21 cellular contexts compared by ENCODE assay signal in genomic region chr12:1670815-1671268, GRCh38. TPM values are rescaled to one million over a fixed set of nuclear protein-coding genes. Genes with fewer than 3 reads are reported as not detected.
A peak's percentile ranks its signal among the peaks of the same experiment; 100 is the strongest.
DNase-seq lines count a peak whose midpoint lies in the region; ATAC-seq and TF ChIP-seq lines count a peak whose summit lies in the region.
"Had no signal": no experiment of that assay in that cellular context is flagged by ENCODE, and none has a peak within 500 bp of the region (broad histone marks: within the 10 kb centered on the region; RNA-seq: fewer than 3 reads in every experiment).

No MANE protein-coding gene starts in this region.

- H3K9ac ChIP-seq in mucosa of rectum (ENCODE audit: low read depth in 1 of 2, low read length in 2 of 2), result peak overlapping the region; percentile 70

- no peak for TF ChIP-seq CTCF in natural killer cell (IDR thresholded peaks at IDR 0.05)

- peak overlapping the region in 1 of 2 donors; percentile 54 for H3K4me3 ChIP-seq in mucosa of rectum (ENCODE audit: low read length in 2 of 2)
- H3K4me3 ChIP-seq: esophagus muscularis mucosa, GM12878, pancreas, skin epidermis had no signal

- no peaks in the 10 kb centered on the region for H3K27me3 Mint-ChIP-seq in natural killer cell (ENCODE audit: low read depth in 2 of 2)
- no peaks in the 10 kb centered on the region for H3K27me3 Mint-ChIP-seq in natural killer cell treated with Interleukin-12 subunit alpha and Interleukin-12 subunit beta and Interleukin-15 and Interleukin-18, amount 100 ng/mL, for 72 hours
- peaks cover 3% of the 10 kb centered on the region for H3K27me3 Mint-ChIP-seq in activated T-helper 2 cell treated with anti-CD3 and anti-CD28 coated beads, Interferon-gamma antibody, Interleukin-2, Interleukin-4, amounts not matched to agents 10 μg/mL and 5 μg/mL and 100 μg/mL, durations not matched to agents 14 hours and 24 hours and 36 hours (ENCODE audit: low read depth)
- H3K27me3 Mint-ChIP-seq: activated CD4-positive, alpha-beta T cell treated with anti-CD3 and anti-CD28 coated beads for 36 hours had no signal

- no peaks in the 10 kb centered on the region for H3K36me3 Mint-ChIP-seq in natural killer cell
- no peaks in the 10 kb centered on the region for H3K36me3 Mint-ChIP-seq in natural killer cell treated with Interleukin-12 subunit alpha and Interleukin-12 subunit beta and Interleukin-15 and Interleukin-18, amount 100 ng/mL, for 72 hours
- H3K36me3 Mint-ChIP-seq in activated T-helper 2 cell treated with anti-CD3 and anti-CD28 coated beads, Interferon-gamma antibody, Interleukin-2, Interleukin-4, amounts not matched to agents 10 μg/mL and 5 μg/mL and 100 μg/mL, durations not matched to agents 14 hours and 24 hours and 36 hours (ENCODE audit: low read depth), result no peaks in the 10 kb centered on the region

- H3K4me1 ChIP-seq in mucosa of rectum (ENCODE audit: control insufficient read depth in 2 of 2, insufficient read depth in 2 of 2, low read length in 2 of 2), result peaks cover 28 to 49% of the 10 kb centered on the region in 2 donors

- ATAC-seq in natural killer cell, result no peak
- ATAC-seq in natural killer cell treated with Interleukin-12 subunit alpha and Interleukin-12 subunit beta and Interleukin-15 and Interleukin-18, amount 100 ng/mL, for 72 hours, result no peak
- ATAC-seq in GM21447 (IDR thresholded peaks at IDR 0.05; ENCODE audit: unreplicated experiment), result no peak
- ATAC-seq: activated CD4-positive, alpha-beta T cell treated with anti-CD3 and anti-CD28 coated beads for 36 hours; GM12878 had no signal

- peak overlapping the region; percentile 88 to 93 for H3K27ac Mint-ChIP-seq in natural killer cell
- H3K27ac Mint-ChIP-seq in natural killer cell treated with Interleukin-12 subunit alpha and Interleukin-12 subunit beta and Interleukin-15 and Interleukin-18, amount 100 ng/mL, for 72 hours, result peak overlapping the region in 1 of 2 donors; percentile 7
- H3K27ac Mint-ChIP-seq in activated T-helper 2 cell treated with anti-CD3 and anti-CD28 coated beads, Interferon-gamma antibody, Interleukin-2, Interleukin-4, amounts not matched to agents 10 μg/mL and 5 μg/mL and 100 μg/mL, durations not matched to agents 14 hours and 24 hours and 36 hours, result no peak overlapping the region
- H3K27ac Mint-ChIP-seq: activated CD4-positive, alpha-beta T cell treated with anti-CD3 and anti-CD28 coated beads for 36 hours; dendritic cell treated with granulocyte-macrophage colony-stimulating factor and Interleukin-4, amounts not matched to agents 40 ng/mL and 50 ng/mL, for 4 days had no signal

- no peaks in the 10 kb centered on the region for H3K27me3 ChIP-seq in mucosa of rectum (ENCODE audit: control insufficient read depth in 2 of 2, insufficient read depth in 2 of 2, low read length in 2 of 2)
- H3K27me3 ChIP-seq: esophagus muscularis mucosa, pancreas had no signal

- peaks cover 45 to 59% of the 10 kb centered on the region in 2 donors for H3K4me1 Mint-ChIP-seq in natural killer cell
- H3K4me1 Mint-ChIP-seq in natural killer cell treated with Interleukin-12 subunit alpha and Interleukin-12 subunit beta and Interleukin-15 and Interleukin-18, amount 100 ng/mL, for 72 hours (ENCODE audit: low read depth in 2 of 2), result peaks cover 27 to 39% of the 10 kb centered on the region in 2 donors
- H3K4me1 Mint-ChIP-seq in activated T-helper 2 cell treated with anti-CD3 and anti-CD28 coated beads, Interferon-gamma antibody, Interleukin-2, Interleukin-4, amounts not matched to agents 10 μg/mL and 5 μg/mL and 100 μg/mL, durations not matched to agents 14 hours and 24 hours and 36 hours (ENCODE audit: low read depth), result peaks cover 31% of the 10 kb centered on the region

- no peaks in the 10 kb centered on the region for H3K9me3 ChIP-seq in mucosa of rectum (ENCODE audit: control insufficient read depth in 2 of 2, low read length in 2 of 2)
- H3K9me3 ChIP-seq: esophagus muscularis mucosa, pancreas had no signal

- H3K27ac ChIP-seq in epithelial cell of prostate, result peak overlapping the region; percentile 51
- H3K27ac ChIP-seq in mucosa of rectum (ENCODE audit: low read depth in 2 of 2, low read length in 2 of 2), result peak overlapping the region; percentile 97
- H3K27ac ChIP-seq: esophagus muscularis mucosa, HL-60, pancreas, skin epidermis had no signal

- no peaks in the 10 kb centered on the region for H3K9me3 Mint-ChIP-seq in natural killer cell
- peaks cover 2% of the 10 kb centered on the region for H3K9me3 Mint-ChIP-seq in natural killer cell treated with Interleukin-12 subunit alpha and Interleukin-12 subunit beta and Interleukin-15 and Interleukin-18, amount 100 ng/mL, for 72 hours
- no peaks in the 10 kb centered on the region for H3K9me3 Mint-ChIP-seq in activated T-helper 2 cell treated with anti-CD3 and anti-CD28 coated beads, Interferon-gamma antibody, Interleukin-2, Interleukin-4, amounts not matched to agents 10 μg/mL and 5 μg/mL and 100 μg/mL, durations not matched to agents 14 hours and 24 hours and 36 hours
- H3K9me3 Mint-ChIP-seq: dendritic cell treated with granulocyte-macrophage colony-stimulating factor and Interleukin-4, amounts not matched to agents 40 ng/mL and 50 ng/mL, for 4 days; IgD-negative memory B cell had no signal

- H3K4me3 Mint-ChIP-seq in natural killer cell, result no peak overlapping the region
- no peak overlapping the region for H3K4me3 Mint-ChIP-seq in natural killer cell treated with Interleukin-12 subunit alpha and Interleukin-12 subunit beta and Interleukin-15 and Interleukin-18, amount 100 ng/mL, for 72 hours
- no peak overlapping the region for H3K4me3 Mint-ChIP-seq in activated T-helper 2 cell treated with anti-CD3 and anti-CD28 coated beads, Interferon-gamma antibody, Interleukin-2, Interleukin-4, amounts not matched to agents 10 μg/mL and 5 μg/mL and 100 μg/mL, durations not matched to agents 14 hours and 24 hours and 36 hours (ENCODE audit: low read depth)
- H3K4me3 Mint-ChIP-seq: activated CD4-positive, alpha-beta T cell treated with anti-CD3 and anti-CD28 coated beads for 36 hours; CD14-positive monocyte; dendritic cell treated with granulocyte-macrophage colony-stimulating factor and Interleukin-4, amounts not matched to agents 40 ng/mL and 50 ng/mL, for 4 days; IgD-negative memory B cell had no signal

- DNase-seq in natural killer cell, result no peak
- no peak for DNase-seq in natural killer cell treated with Interleukin-12 subunit alpha and Interleukin-12 subunit beta and Interleukin-15 and Interleukin-18, amount 100 ng/mL, for 72 hours (ENCODE audit: low spot score)
- DNase-seq in epithelial cell of prostate (ENCODE audit: low read depth, low spot score), result no peak
- DNase-seq in NCI-H2029 (lab: John Stamatoyannopoulos, UW), result no peak
- no peak for DNase-seq in activated T-helper 2 cell treated with anti-CD3 and anti-CD28 coated beads, Interferon-gamma antibody, Interleukin-2, Interleukin-4, amounts not matched to agents 10 μg/mL and 5 μg/mL and 100 μg/mL, durations not matched to agents 14 hours and 24 hours and 36 hours (ENCODE audit: low spot score)
- no peak for DNase-seq in dermis blood vessel endothelial cell
- DNase-seq: activated CD4-positive, alpha-beta T cell treated with anti-CD3 and anti-CD28 coated beads for 36 hours; DMS153; GDM1; HCEC 1CT; pancreas; stimulated activated CD4-positive, alpha-beta T cell treated with anti-CD3 and anti-CD28 coated beads, Interleukin-4, amount 100 ng/mL, for 1 hour had no signal

- no peaks in the 10 kb centered on the region for H3K36me3 ChIP-seq in mucosa of rectum (ENCODE audit: control insufficient read depth in 2 of 2, insufficient read depth in 2 of 2, low read length in 2 of 2)
- H3K36me3 ChIP-seq: esophagus muscularis mucosa, pancreas had no signal

- intact Hi-C loops in natural killer cell (cut with micrococcal nuclease), result no loop called here
- intact Hi-C loops in activated T-helper 2 cell treated with anti-CD3 and anti-CD28 coated beads, Interferon-gamma antibody, Interleukin-2, Interleukin-4, amounts not matched to agents 10 μg/mL and 5 μg/mL and 100 μg/mL, durations not matched to agents 14 hours and 24 hours and 36 hours (cut with micrococcal nuclease), result loop anchor here (10.0 kb wide), 1 partner anchor 1284 kb away; the partner anchor contains the start of gene TEAD4

RNA-seq across cellular contexts. Expression of gene ADIPOR2, which starts 20.0 kb away (rescaled TPM):
- total RNA-seq in natural killer cell, result 10 to 100 TPM; 38.6 to 48.3 (median 44.0) TPM
- 10 to 100 TPM; 72.5 to 74.5 TPM for total RNA-seq in natural killer cell treated with Interleukin-12 subunit alpha and Interleukin-12 subunit beta and Interleukin-15 and Interleukin-18, amount 100 ng/mL, for 72 hours
- 69.2 and 81.0 TPM in 2 replicates for total RNA-seq in activated T-helper 2 cell treated with anti-CD3 and anti-CD28 coated beads, Interferon-gamma antibody, Interleukin-2, Interleukin-4, amounts not matched to agents 10 μg/mL and 5 μg/mL and 100 μg/mL, durations not matched to agents 14 hours and 24 hours and 36 hours
- total RNA-seq in dermis blood vessel endothelial cell, result 59.9 and 68.6 TPM in 2 replicates

RNA-seq across cellular contexts. Expression of gene WNT5B, which starts 41.8 kb away (rescaled TPM):
- total RNA-seq in natural killer cell (not detected), dermis blood vessel endothelial cell (0.28 and 1.5 TPM in 2 replicates)
- under 1 TPM in 1 of 2 donors, not detected in 1; 0.47 TPM for total RNA-seq in natural killer cell treated with Interleukin-12 subunit alpha and Interleukin-12 subunit beta and Interleukin-15 and Interleukin-18, amount 100 ng/mL, for 72 hours
- total RNA-seq in activated T-helper 2 cell treated with anti-CD3 and anti-CD28 coated beads, Interferon-gamma antibody, Interleukin-2, Interleukin-4, amounts not matched to agents 10 μg/mL and 5 μg/mL and 100 μg/mL, durations not matched to agents 14 hours and 24 hours and 36 hours, result 0.76 and 0.82 TPM in 2 replicates
- total RNA-seq: activated CD4-positive, alpha-beta T cell treated with anti-CD3 and anti-CD28 coated beads for 36 hours had no signal
